Comparison of ENCODE assay signal across 1 cellular context in the genomic region with DNA sequence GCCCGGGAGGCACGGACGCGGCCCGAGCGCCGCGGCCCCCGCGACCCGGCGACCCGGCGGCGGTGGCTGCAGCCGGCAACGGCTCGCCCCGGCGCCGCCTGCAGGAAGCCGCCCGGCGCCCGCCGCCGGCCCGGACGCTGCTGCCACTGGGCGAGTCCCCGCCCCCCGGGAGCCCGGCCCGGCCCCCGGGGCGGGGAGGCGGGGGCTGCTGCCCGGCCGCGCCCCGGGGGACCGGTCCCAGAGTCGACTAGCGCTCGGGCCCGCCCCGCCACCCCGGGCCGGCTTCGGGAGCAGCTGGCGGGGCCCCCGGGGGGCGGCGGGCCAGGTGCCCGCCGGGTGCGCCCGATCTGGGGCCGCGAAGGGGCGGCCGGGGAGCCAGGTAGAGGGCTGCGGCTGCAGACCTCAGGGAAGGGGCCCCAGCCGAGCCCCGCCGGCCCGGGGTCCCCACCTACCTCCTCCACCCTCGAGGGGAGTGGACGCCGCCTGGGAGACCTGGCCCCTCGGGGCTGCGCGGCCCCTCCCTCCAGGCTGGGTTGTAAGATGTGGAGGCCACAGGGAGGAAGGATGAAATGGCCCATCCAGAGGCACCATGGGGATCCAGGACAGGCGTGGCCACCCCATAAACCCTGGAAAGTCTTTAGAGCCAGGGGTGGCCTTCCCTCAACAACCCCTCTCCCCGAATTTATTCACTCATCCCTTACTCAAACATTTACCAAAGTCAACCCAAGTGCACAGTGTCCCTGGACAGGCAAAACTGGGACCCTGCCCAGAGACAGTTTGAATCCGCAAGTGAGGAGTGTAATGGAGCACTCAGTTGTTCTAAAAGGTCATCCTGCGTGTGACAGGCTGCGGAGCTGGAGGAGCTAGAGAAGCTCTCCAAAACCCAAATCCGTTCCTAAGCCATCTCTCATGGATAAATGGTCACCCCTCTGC.
TF ChIP-seq lines count a peak whose summit lies in the region.

A gene with protein sequence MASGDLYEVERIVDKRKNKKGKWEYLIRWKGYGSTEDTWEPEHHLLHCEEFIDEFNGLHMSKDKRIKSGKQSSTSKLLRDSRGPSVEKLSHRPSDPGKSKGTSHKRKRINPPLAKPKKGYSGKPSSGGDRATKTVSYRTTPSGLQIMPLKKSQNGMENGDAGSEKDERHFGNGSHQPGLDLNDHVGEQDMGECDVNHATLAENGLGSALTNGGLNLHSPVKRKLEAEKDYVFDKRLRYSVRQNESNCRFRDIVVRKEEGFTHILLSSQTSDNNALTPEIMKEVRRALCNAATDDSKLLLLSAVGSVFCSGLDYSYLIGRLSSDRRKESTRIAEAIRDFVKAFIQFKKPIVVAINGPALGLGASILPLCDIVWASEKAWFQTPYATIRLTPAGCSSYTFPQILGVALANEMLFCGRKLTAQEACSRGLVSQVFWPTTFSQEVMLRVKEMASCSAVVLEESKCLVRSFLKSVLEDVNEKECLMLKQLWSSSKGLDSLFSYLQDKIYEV (minus strand): TSS at position 148 of the 933 bp plus-strand sequence. CDS start 425 bp downstream, outside the sequence.

TF ChIP-seq in HepG2, 621 proteins besides CTCF, POLR2A, EP300 and RAD21 (continued from another document):
- TF ChIP-seq, protein P1, sequence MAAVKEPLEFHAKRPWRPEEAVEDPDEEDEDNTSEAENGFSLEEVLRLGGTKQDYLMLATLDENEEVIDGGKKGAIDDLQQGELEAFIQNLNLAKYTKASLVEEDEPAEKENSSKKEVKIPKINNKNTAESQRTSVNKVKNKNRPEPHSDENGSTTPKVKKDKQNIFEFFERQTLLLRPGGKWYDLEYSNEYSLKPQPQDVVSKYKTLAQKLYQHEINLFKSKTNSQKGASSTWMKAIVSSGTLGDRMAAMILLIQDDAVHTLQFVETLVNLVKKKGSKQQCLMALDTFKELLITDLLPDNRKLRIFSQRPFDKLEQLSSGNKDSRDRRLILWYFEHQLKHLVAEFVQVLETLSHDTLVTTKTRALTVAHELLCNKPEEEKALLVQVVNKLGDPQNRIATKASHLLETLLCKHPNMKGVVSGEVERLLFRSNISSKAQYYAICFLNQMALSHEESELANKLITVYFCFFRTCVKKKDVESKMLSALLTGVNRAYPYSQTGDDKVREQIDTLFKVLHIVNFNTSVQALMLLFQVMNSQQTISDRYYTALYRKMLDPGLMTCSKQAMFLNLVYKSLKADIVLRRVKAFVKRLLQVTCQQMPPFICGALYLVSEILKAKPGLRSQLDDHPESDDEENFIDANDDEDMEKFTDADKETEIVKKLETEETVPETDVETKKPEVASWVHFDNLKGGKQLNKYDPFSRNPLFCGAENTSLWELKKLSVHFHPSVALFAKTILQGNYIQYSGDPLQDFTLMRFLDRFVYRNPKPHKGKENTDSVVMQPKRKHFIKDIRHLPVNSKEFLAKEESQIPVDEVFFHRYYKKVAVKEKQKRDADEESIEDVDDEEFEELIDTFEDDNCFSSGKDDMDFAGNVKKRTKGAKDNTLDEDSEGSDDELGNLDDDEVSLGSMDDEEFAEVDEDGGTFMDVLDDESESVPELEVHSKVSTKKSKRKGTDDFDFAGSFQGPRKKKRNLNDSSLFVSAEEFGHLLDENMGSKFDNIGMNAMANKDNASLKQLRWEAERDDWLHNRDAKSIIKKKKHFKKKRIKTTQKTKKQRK (IDR thresholded peaks at IDR 0.05; ENCODE audit: low read length): no peak
- TF ChIP-seq ZNF775 (CRISPR knock-in tag; IDR thresholded peaks at IDR 0.05; ENCODE audit: borderline replicate concordance) (no peak), SIN3B (IDR thresholded peaks at IDR 0.05; ENCODE audit: low read length) (no peak)
- TF ChIP-seq, protein P2, sequence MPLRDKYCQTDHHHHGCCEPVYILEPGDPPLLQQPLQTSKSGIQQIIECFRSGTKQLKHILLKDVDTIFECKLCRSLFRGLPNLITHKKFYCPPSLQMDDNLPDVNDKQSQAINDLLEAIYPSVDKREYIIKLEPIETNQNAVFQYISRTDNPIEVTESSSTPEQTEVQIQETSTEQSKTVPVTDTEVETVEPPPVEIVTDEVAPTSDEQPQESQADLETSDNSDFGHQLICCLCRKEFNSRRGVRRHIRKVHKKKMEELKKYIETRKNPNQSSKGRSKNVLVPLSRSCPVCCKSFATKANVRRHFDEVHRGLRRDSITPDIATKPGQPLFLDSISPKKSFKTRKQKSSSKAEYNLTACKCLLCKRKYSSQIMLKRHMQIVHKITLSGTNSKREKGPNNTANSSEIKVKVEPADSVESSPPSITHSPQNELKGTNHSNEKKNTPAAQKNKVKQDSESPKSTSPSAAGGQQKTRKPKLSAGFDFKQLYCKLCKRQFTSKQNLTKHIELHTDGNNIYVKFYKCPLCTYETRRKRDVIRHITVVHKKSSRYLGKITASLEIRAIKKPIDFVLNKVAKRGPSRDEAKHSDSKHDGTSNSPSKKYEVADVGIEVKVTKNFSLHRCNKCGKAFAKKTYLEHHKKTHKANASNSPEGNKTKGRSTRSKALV (CRISPR knock-in tag; IDR thresholded peaks at IDR 0.05): 0 out of 2 replicates have a peak, but pooled peaks have one; percentile 42
- TF ChIP-seq, protein P3, sequence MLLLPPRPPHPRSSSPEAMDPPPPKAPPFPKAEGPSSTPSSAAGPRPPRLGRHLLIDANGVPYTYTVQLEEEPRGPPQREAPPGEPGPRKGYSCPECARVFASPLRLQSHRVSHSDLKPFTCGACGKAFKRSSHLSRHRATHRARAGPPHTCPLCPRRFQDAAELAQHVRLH (CRISPR knock-in tag; IDR thresholded peaks at IDR 0.05; ENCODE audit: borderline replicate concordance, low read depth): no peak
- TF ChIP-seq, protein P4, sequence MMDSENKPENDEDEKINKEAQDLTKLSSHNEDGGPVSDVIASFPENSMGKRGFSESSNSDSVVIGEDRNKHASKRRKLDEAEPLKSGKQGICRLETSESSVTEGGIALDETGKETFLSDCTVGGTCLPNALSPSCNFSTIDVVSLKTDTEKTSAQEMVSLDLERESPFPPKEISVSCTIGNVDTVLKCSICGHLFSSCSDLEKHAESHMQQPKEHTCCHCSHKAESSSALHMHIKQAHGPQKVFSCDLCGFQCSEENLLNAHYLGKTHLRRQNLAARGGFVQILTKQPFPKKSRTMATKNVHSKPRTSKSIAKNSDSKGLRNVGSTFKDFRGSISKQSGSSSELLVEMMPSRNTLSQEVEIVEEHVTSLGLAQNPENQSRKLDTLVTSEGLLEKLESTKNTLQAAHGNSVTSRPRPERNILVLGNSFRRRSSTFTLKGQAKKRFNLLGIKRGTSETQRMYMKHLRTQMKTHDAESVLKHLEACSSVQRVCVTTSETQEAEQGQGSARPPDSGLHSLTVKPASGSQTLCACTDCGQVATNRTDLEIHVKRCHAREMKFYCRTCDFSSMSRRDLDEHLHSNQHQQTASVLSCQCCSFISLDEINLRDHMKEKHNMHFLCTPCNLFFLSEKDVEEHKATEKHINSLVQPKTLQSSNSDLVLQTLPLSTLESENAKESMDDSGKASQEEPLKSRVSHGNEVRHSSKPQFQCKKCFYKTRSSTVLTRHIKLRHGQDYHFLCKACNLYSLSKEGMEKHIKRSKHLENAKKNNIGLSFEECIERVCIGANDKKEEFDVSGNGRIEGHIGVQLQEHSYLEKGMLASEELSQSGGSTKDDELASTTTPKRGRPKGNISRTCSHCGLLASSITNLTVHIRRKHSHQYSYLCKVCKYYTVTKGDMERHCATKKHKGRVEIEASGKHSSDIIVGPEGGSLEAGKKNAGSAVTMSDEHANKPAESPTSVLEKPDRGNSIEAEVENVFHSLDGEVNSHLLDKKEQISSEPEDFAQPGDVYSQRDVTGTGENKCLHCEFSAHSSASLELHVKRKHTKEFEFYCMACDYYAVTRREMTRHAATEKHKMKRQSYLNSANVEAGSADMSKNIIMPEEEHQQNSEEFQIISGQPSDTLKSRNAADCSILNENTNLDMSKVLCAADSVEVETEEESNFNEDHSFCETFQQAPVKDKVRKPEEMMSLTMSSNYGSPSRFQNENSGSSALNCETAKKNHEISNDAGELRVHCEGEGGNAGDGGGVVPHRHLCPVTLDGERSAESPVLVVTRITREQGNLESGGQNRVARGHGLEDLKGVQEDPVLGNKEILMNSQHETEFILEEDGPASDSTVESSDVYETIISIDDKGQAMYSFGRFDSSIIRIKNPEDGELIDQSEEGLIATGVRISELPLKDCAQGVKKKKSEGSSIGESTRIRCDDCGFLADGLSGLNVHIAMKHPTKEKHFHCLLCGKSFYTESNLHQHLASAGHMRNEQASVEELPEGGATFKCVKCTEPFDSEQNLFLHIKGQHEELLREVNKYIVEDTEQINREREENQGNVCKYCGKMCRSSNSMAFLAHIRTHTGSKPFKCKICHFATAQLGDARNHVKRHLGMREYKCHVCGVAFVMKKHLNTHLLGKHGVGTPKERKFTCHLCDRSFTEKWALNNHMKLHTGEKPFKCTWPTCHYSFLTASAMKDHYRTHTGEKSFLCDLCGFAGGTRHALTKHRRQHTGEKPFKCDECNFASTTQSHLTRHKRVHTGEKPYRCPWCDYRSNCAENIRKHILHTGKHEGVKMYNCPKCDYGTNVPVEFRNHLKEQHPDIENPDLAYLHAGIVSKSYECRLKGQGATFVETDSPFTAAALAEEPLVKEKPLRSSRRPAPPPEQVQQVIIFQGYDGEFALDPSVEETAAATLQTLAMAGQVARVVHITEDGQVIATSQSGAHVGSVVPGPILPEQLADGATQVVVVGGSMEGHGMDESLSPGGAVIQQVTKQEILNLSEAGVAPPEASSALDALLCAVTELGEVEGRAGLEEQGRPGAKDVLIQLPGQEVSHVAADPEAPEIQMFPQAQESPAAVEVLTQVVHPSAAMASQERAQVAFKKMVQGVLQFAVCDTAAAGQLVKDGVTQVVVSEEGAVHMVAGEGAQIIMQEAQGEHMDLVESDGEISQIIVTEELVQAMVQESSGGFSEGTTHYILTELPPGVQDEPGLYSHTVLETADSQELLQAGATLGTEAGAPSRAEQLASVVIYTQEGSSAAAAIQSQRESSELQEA (CRISPR knock-in tag; IDR thresholded peaks at IDR 0.05; ENCODE audit: not compliant biosample characterization): no peak
